ENCODE assay signal across 31 cellular contexts in the genomic region with DNA sequence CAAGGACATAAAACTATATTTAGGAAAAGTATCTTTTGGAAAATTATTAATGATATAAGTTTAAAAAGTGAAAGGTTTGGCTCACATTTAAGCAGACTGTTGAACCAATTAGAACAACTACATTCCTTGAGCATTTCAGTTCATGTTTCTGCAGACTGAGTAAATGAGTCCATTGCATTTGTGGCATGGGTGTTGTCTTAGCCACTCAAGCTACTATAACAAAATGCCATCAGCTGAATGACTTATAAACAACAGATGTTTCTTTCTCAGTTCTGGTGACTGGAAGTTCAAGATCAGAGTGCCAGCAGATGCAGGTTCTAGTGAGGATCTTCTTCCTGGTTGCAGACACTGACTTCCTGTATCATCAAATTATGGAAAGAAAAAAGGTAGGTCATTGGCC.
"Had no signal": no experiment of that assay in that cellular context is flagged by ENCODE, and none has a peak within 500 bp of the region (broad histone marks: within the 10 kb centered on the region; RNA-seq: fewer than 3 reads in every experiment).

No MANE protein-coding gene starts in this region.

- H3K4me1 Mint-ChIP-seq: activated naive CD4-positive, alpha-beta T cell treated with anti-CD3 and anti-CD28 coated beads, Interleukin-2, amount 50 U/mL, for 24 hours had no signal

- H3K4me1 ChIP-seq: ascending aorta, Peyer's patch, SJSA1 had no signal

- H3K4me3 Mint-ChIP-seq: activated CD4-positive, alpha-beta T cell treated with anti-CD3 and anti-CD28 coated beads, Interleukin-2, amount 10 ng/mL, durations not matched to agents 24 days and 14 days; activated CD8-positive, alpha-beta T cell treated with anti-CD3 and anti-CD28 coated beads, Interleukin-2, amount 10 ng/mL, durations not matched to agents 7 days and 5 days; activated naive CD4-positive, alpha-beta T cell treated with anti-CD3 and anti-CD28 coated beads, Interleukin-2, amount 50 U/mL, for 24 hours; activated naive CD8-positive, alpha-beta T cell treated with anti-CD3 and anti-CD28 coated beads, Interleukin-2, amount 10 ng/mL, durations not matched to agents 7 days and 5 days; activated T-cell treated with anti-CD3 and anti-CD28 coated beads, Interleukin-2, amount 50 U/mL, for 24 hours; T-helper 1 cell treated with Interleukin-12 subunit alpha and Interleukin-12 subunit beta and Interleukin-4 antibody, amounts not matched to agents 30 μg/mL and 1 μg/mL, for 36 hours; T-helper 2 cell treated with Interferon-gamma antibody and Interleukin-4, amounts not matched to agents 5 μg/mL and 100 μg/mL, for 36 hours had no signal

- H3K36me3 ChIP-seq: ascending aorta, MG63, Peyer's patch, SJSA1 had no signal

- H3K36me3 Mint-ChIP-seq: activated naive CD4-positive, alpha-beta T cell treated with anti-CD3 and anti-CD28 coated beads, Interleukin-2, amount 50 U/mL, for 24 hours; activated naive CD8-positive, alpha-beta T cell treated with anti-CD3 and anti-CD28 coated beads, Interleukin-2, amount 10 ng/mL, durations not matched to agents 7 days and 5 days had no signal

- H3K4me3 ChIP-seq: ascending aorta, MG63, Peyer's patch, SJSA1 had no signal

- H3K27me3 ChIP-seq: ascending aorta, MG63, Peyer's patch, SJSA1 had no signal

- H3K4me2 ChIP-seq: SK-N-SH had no signal

- H3K9me3 ChIP-seq: ascending aorta, MG63, Peyer's patch, SJSA1, SK-N-SH had no signal

- H3K27ac Mint-ChIP-seq: activated CD4-positive, alpha-beta T cell treated with anti-CD3 and anti-CD28 coated beads, Interleukin-2, amount 10 ng/mL, durations not matched to agents 24 days and 14 days; activated CD8-positive, alpha-beta T cell treated with anti-CD3 and anti-CD28 coated beads, Interleukin-2, amount 10 ng/mL, durations not matched to agents 7 days and 5 days; activated naive CD4-positive, alpha-beta T cell treated with anti-CD3 and anti-CD28 coated beads, Interleukin-2, amount 50 U/mL, for 24 hours; activated naive CD8-positive, alpha-beta T cell treated with anti-CD3 and anti-CD28 coated beads, Interleukin-2, amount 10 ng/mL, durations not matched to agents 7 days and 5 days; activated T-cell treated with anti-CD3 and anti-CD28 coated beads, Interleukin-2, amount 50 U/mL, for 24 hours; activated T-helper 2 cell treated with anti-CD3 and anti-CD28 coated beads, Interferon-gamma antibody, Interleukin-2, Interleukin-4, amounts not matched to agents 10 μg/mL and 5 μg/mL and 100 μg/mL, durations not matched to agents 14 hours and 24 hours and 36 hours; T-helper 1 cell treated with Interleukin-12 subunit alpha and Interleukin-12 subunit beta and Interleukin-4 antibody, amounts not matched to agents 30 μg/mL and 1 μg/mL, for 36 hours; T-helper 2 cell treated with Interferon-gamma antibody and Interleukin-4, amounts not matched to agents 5 μg/mL and 100 μg/mL, for 36 hours had no signal

- DNase-seq: activated CD4-positive, alpha-beta T cell treated with anti-CD3 and anti-CD28 coated beads, Interleukin-2, amount 10 ng/mL, durations not matched to agents 24 days and 14 days; activated CD4-positive, alpha-beta T cell treated with anti-CD3 and anti-CD28 coated beads, Interleukin-2, amount 50 U/mL, for 48 hours; activated CD8-positive, alpha-beta T cell treated with anti-CD3 and anti-CD28 coated beads, Interleukin-2, amount 10 ng/mL, durations not matched to agents 7 days and 5 days; activated gamma-delta T cell; activated naive CD4-positive, alpha-beta T cell treated with Interleukin-2 at 50 U/mL for 16 hours; activated naive CD8-positive, alpha-beta T cell treated with anti-CD3 and anti-CD28 coated beads, Interleukin-2, amount 10 ng/mL, durations not matched to agents 7 days and 5 days; activated T-cell treated with anti-CD3 and anti-CD28 coated beads, Interleukin-2, amount 50 U/mL, for 24 hours; amygdala; Karpas-422; KBM-7; MG63; MV-4-11; NCI-H1092; NCI-H1436 treated with DMSO at 0.1 percent for 48 hours; NCI-H1694 treated with DMSO at 0.1 percent for 48 hours; NCI-H2029; NCI-H2227 treated with DMSO at 0.1 percent for 48 hours; NCI-H446; NCI-H510A treated with DMSO at 0.1 percent for 48 hours; NCI-H69; PC-3; Peyer's patch; RPMI8226; SHP77 treated with DMSO at 0.1 percent for 48 hours; SK-N-SH had no signal

- H3K9ac ChIP-seq: SK-N-SH had no signal

- H3K27ac ChIP-seq: ascending aorta, Peyer's patch, SJSA1 had no signal

- H3K9me3 Mint-ChIP-seq: activated CD4-positive, alpha-beta T cell treated with anti-CD3 and anti-CD28 coated beads, Interleukin-2, amount 10 ng/mL, durations not matched to agents 24 days and 14 days; activated naive CD4-positive, alpha-beta T cell treated with anti-CD3 and anti-CD28 coated beads, Interleukin-2, amount 50 U/mL, for 24 hours; activated naive CD8-positive, alpha-beta T cell treated with anti-CD3 and anti-CD28 coated beads, Interleukin-2, amount 10 ng/mL, durations not matched to agents 7 days and 5 days; activated T-cell treated with anti-CD3 and anti-CD28 coated beads, Interleukin-2, amount 50 U/mL, for 24 hours; activated T-helper 2 cell treated with anti-CD3 and anti-CD28 coated beads, Interferon-gamma antibody, Interleukin-2, Interleukin-4, amounts not matched to agents 10 μg/mL and 5 μg/mL and 100 μg/mL, durations not matched to agents 14 hours and 24 hours and 36 hours; T-helper 1 cell treated with Interleukin-12 subunit alpha and Interleukin-12 subunit beta and Interleukin-4 antibody, amounts not matched to agents 30 μg/mL and 1 μg/mL, for 36 hours; T-helper 2 cell treated with Interferon-gamma antibody and Interleukin-4, amounts not matched to agents 5 μg/mL and 100 μg/mL, for 36 hours had no signal
